1 cellular context compared by ENCODE assay signal in genomic region chr18:49459404-49460171, GRCh38.
A peak's percentile ranks its signal among the peaks of the same experiment; 100 is the strongest.
TF ChIP-seq lines count a peak whose summit lies in the region.

No MANE protein-coding gene starts in this region.

TF ChIP-seq in HEK293, 187 proteins besides CTCF, POLR2A, EP300 and RAD21 (continued from another document):
- TF ChIP-seq ZNF518A (tag by site-specific recombination; conservative IDR thresholded peaks at IDR 0.05; ENCODE audit: low read depth) (no peak), ZNF664 (tag by site-specific recombination; IDR thresholded peaks at IDR 0.05) (0 out of 2 replicates have a peak, but pooled peaks have one; percentile 23), ZNF514 (tag by site-specific recombination; IDR thresholded peaks at IDR 0.05) (no peak), ZNF585B (tag by site-specific recombination; IDR thresholded peaks at IDR 0.05) (no peak), PRDM10 (tag by site-specific recombination; IDR thresholded peaks at IDR 0.05) (peak; percentile 99), RBAK (tag by site-specific recombination; IDR thresholded peaks at IDR 0.05) (no peak), PRDM1 (tag by site-specific recombination; IDR thresholded peaks at IDR 0.05) (peak; percentile 86)
